23 cellular contexts compared by ENCODE assay signal in the genomic region with DNA sequence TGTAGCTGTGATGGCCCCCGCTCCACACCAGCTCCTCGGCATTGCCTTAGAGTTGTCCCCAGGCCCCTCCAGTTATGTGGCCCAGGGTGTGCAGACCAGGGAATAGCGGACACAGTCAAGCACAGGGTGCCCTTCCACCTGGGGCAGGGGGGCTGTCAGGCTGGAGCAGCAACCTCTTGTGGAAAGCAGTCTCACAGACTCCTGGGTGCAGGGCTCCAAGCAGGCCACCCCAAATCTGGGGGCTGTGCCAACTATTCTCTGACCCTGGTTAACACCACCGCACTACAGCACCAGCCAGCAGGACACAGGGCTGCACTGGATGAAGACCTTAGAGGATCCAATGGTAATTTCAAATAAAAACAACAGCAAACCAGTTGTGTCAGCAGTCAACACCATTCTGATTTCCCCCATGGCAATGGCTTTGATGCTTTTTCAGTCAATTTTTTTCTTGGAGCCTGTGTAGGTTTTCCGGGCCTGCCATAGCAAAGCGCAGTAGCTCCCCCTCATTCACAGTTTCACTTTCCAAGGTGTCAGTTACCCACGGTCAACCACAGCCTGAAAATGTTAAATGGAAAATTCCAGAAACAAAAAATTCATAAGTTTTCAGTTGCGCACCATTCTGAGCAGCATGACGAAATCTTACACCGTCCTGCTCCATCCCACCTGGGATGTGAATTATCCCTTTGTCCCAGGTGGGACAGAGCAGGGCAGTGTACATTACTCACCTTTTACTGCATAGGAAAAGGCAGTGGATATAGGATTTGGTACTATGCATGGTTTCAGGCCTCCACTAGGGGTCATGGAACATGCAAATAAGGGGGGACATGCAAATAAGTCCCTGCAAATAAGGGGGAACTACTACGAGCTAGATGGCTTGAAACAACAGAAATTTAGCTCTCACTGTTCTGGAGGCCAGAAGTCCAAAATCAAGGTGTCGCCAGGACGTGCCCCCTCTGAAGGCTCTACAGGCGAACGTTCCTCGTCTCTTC. TPM values are rescaled to one million over a fixed set of nuclear protein-coding genes. Genes with fewer than 3 reads are reported as not detected.
A peak's percentile ranks its signal among the peaks of the same experiment; 100 is the strongest.
DNase-seq lines count a peak whose midpoint lies in the region; ATAC-seq and TF ChIP-seq lines count a peak whose summit lies in the region.
"Had no signal": no experiment of that assay in that cellular context is flagged by ENCODE, and none has a peak within 500 bp of the region (broad histone marks: within the 10 kb centered on the region; RNA-seq: fewer than 3 reads in every experiment).

No MANE protein-coding gene starts in this region.

- no peaks in the 10 kb centered on the region for H3K4me1 ChIP-seq in osteoblast (ENCODE audit: insufficient read depth, low read length)
- no peaks in the 10 kb centered on the region for H3K4me1 ChIP-seq in mucosa of descending colon (ENCODE audit: low read depth)
- H3K4me1 ChIP-seq: adrenal gland, tibial nerve had no signal

- H2AFZ ChIP-seq in osteoblast (ENCODE audit: low read length) = no peak overlapping the region

- intact Hi-C loops in activated CD4-positive, alpha-beta T cell treated with anti-CD3 and anti-CD28 coated beads, Interleukin-2, amount 10 ng/mL, durations not matched to agents 24 days and 14 days (cut with micrococcal nuclease) = loop anchor here (1.0 kb wide), 1 partner anchor 11 kb away; no protein-coding TSS in a partner anchor
- intact Hi-C loops in activated T-helper 2 cell treated with anti-CD3 and anti-CD28 coated beads, Interferon-gamma antibody, Interleukin-2, Interleukin-4, amounts not matched to agents 10 μg/mL and 5 μg/mL and 100 μg/mL, durations not matched to agents 14 hours and 24 hours and 36 hours (cut with micrococcal nuclease) = no loop called here
- intact Hi-C loops in mucosa of descending colon (cut with DNase I, micrococcal nuclease) = no loop called here

- POLR2A ChIA-PET in activated CD4-positive, alpha-beta T cell treated with anti-CD3 and anti-CD28 coated beads, Interleukin-2, amount 10 ng/mL, durations not matched to agents 7 days and 5 days (lab: Charles Lee) = no interaction called here

- no peaks in the 10 kb centered on the region for H4K20me1 ChIP-seq in osteoblast (ENCODE audit: insufficient read depth, low read length)

- H3K4me3 ChIP-seq in osteoblast (ENCODE audit: insufficient read depth, low read length) (no peak overlapping the region), foreskin fibroblast (ENCODE audit: low read depth in 1 of 2, low read length in 2 of 2) (no peak overlapping the region), mucosa of descending colon (no peak overlapping the region)
- H3K4me3 ChIP-seq: adrenal gland, tibial nerve had no signal

- no peak overlapping the region for H3K4me2 ChIP-seq in osteoblast (ENCODE audit: insufficient read depth, low read length)

- no peak overlapping the region for H3K27ac ChIP-seq in osteoblast (ENCODE audit: low read depth, low read length)
- H3K27ac ChIP-seq: adrenal gland, tibial nerve, VCaP had no signal

- no peak for ATAC-seq in mucosa of descending colon
- ATAC-seq: HepG2 had no signal

- no peak for DNase-seq in activated CD4-positive, alpha-beta T cell treated with anti-CD3 and anti-CD28 coated beads, Interleukin-2, amount 10 ng/mL, durations not matched to agents 24 days and 14 days
- DNase-seq in activated CD4-positive, alpha-beta T cell treated with anti-CD3 and anti-CD28 coated beads, Interleukin-2, amount 10 ng/mL, durations not matched to agents 7 days and 5 days = no peak
- DNase-seq in activated T-helper 2 cell treated with anti-CD3 and anti-CD28 coated beads, Interferon-gamma antibody, Interleukin-2, Interleukin-4, amounts not matched to agents 10 μg/mL and 5 μg/mL and 100 μg/mL, durations not matched to agents 14 hours and 24 hours and 36 hours (ENCODE audit: low spot score) = no peak
- DNase-seq in osteoblast (ENCODE audit: insufficient read length, low spot score, missing footprints) = no peak
- no peak for DNase-seq in foreskin fibroblast
- DNase-seq in UCSD-AML1 (lab: John Stamatoyannopoulos, UW; ENCODE audit: unreplicated experiment) = no peak
- no peak for DNase-seq in mucosa of descending colon
- DNase-seq: activated CD8-positive, alpha-beta memory T cell treated with anti-CD3 and anti-CD28 coated beads, Interleukin-2, amount 50 U/mL, for 4 hours; adrenal gland; CD4-positive, alpha-beta memory T cell; DMS79; effector memory CD4-positive, alpha-beta T cell; hypothalamus; kidney glomerular epithelial cell; NCI-H2081; NCI-H510A treated with DMSO at 0.1 percent for 48 hours; SHP77 treated with DMSO at 0.1 percent for 48 hours; stimulated activated CD4-positive, alpha-beta T cell treated with anti-CD3 and anti-CD28 coated beads, Interleukin-12 subunit alpha, Interleukin-12 subunit beta, amount 100 ng/mL, for 4 hours had no signal

- peak; percentile 30 for TF ChIP-seq CTCF in GM12873 (IDR thresholded peaks at IDR 0.05; ENCODE audit: insufficient read depth, low read depth, low read length, missing control alignments)
- TF ChIP-seq CTCF in osteoblast (IDR thresholded peaks at IDR 0.05; ENCODE audit: extremely low read depth, low read depth, low read length) = peak; percentile 13
- TF ChIP-seq CTCF in foreskin fibroblast (IDR thresholded peaks at IDR 0.05; ENCODE audit: low read depth, low read length) = no peak
- no peak for TF ChIP-seq CTCF in mucosa of descending colon (IDR thresholded peaks at IDR 0.05)

- no peaks in the 10 kb centered on the region for H3K79me2 ChIP-seq in osteoblast (ENCODE audit: insufficient read depth, low read length)

- CTCF ChIA-PET in activated CD4-positive, alpha-beta T cell treated with anti-CD3 and anti-CD28 coated beads, Interleukin-2, amount 10 ng/mL, durations not matched to agents 7 days and 5 days (lab: Charles Lee) = interaction anchor here (1.1 kb wide), 1 partner anchor 9 kb away, joined by 3 read pairs; no protein-coding TSS in a partner anchor

- H3K36me3 ChIP-seq in osteoblast (ENCODE audit: insufficient read depth, low read length) (no peaks in the 10 kb centered on the region), mucosa of descending colon (ENCODE audit: low read depth) (no peaks in the 10 kb centered on the region)
- H3K36me3 ChIP-seq: adrenal gland, tibial nerve had no signal

- H3K9me3 ChIP-seq in osteoblast (ENCODE audit: low read depth, low read length) (no peaks in the 10 kb centered on the region), mucosa of descending colon (no peaks in the 10 kb centered on the region)
- H3K9me3 ChIP-seq: adrenal gland, tibial nerve had no signal

- H3K27me3 Mint-ChIP-seq in activated CD4-positive, alpha-beta T cell treated with anti-CD3 and anti-CD28 coated beads, Interleukin-2, amount 10 ng/mL, durations not matched to agents 24 days and 14 days = no peaks in the 10 kb centered on the region
- H3K27me3 Mint-ChIP-seq in activated CD4-positive, alpha-beta T cell treated with anti-CD3 and anti-CD28 coated beads, Interleukin-2, amount 10 ng/mL, durations not matched to agents 7 days and 5 days = peaks cover 4% of the 10 kb centered on the region
- no peaks in the 10 kb centered on the region for H3K27me3 Mint-ChIP-seq in activated T-helper 2 cell treated with anti-CD3 and anti-CD28 coated beads, Interferon-gamma antibody, Interleukin-2, Interleukin-4, amounts not matched to agents 10 μg/mL and 5 μg/mL and 100 μg/mL, durations not matched to agents 14 hours and 24 hours and 36 hours (ENCODE audit: low read depth)

- H3K27me3 ChIP-seq in osteoblast (ENCODE audit: insufficient read depth, low read length) = peaks cover 10% of the 10 kb centered on the region
- H3K27me3 ChIP-seq: adrenal gland, tibial nerve had no signal

- H3K4me1 Mint-ChIP-seq in activated CD4-positive, alpha-beta T cell treated with anti-CD3 and anti-CD28 coated beads, Interleukin-2, amount 10 ng/mL, durations not matched to agents 24 days and 14 days = peaks cover 23% of the 10 kb centered on the region
- H3K4me1 Mint-ChIP-seq in activated CD4-positive, alpha-beta T cell treated with anti-CD3 and anti-CD28 coated beads, Interleukin-2, amount 10 ng/mL, durations not matched to agents 7 days and 5 days = no peaks in the 10 kb centered on the region
- peaks cover 24% of the 10 kb centered on the region for H3K4me1 Mint-ChIP-seq in activated T-helper 2 cell treated with anti-CD3 and anti-CD28 coated beads, Interferon-gamma antibody, Interleukin-2, Interleukin-4, amounts not matched to agents 10 μg/mL and 5 μg/mL and 100 μg/mL, durations not matched to agents 14 hours and 24 hours and 36 hours (ENCODE audit: low read depth)
- H3K4me1 Mint-ChIP-seq: CD4-positive, alpha-beta memory T cell had no signal

- no peaks in the 10 kb centered on the region for H3K9me3 Mint-ChIP-seq in activated CD4-positive, alpha-beta T cell treated with anti-CD3 and anti-CD28 coated beads, Interleukin-2, amount 10 ng/mL, durations not matched to agents 24 days and 14 days
- no peaks in the 10 kb centered on the region for H3K9me3 Mint-ChIP-seq in activated CD4-positive, alpha-beta T cell treated with anti-CD3 and anti-CD28 coated beads, Interleukin-2, amount 10 ng/mL, durations not matched to agents 7 days and 5 days
- H3K9me3 Mint-ChIP-seq in activated T-helper 2 cell treated with anti-CD3 and anti-CD28 coated beads, Interferon-gamma antibody, Interleukin-2, Interleukin-4, amounts not matched to agents 10 μg/mL and 5 μg/mL and 100 μg/mL, durations not matched to agents 14 hours and 24 hours and 36 hours = no peaks in the 10 kb centered on the region
- H3K9me3 Mint-ChIP-seq: CD4-positive, alpha-beta memory T cell; neural crest cell had no signal

- H3K27ac Mint-ChIP-seq in activated CD4-positive, alpha-beta T cell treated with anti-CD3 and anti-CD28 coated beads, Interleukin-2, amount 10 ng/mL, durations not matched to agents 24 days and 14 days = peak overlapping the region; percentile 32
- H3K27ac Mint-ChIP-seq in activated CD4-positive, alpha-beta T cell treated with anti-CD3 and anti-CD28 coated beads, Interleukin-2, amount 10 ng/mL, durations not matched to agents 7 days and 5 days = no peak overlapping the region
- peak overlapping the region; percentile 30 for H3K27ac Mint-ChIP-seq in activated T-helper 2 cell treated with anti-CD3 and anti-CD28 coated beads, Interferon-gamma antibody, Interleukin-2, Interleukin-4, amounts not matched to agents 10 μg/mL and 5 μg/mL and 100 μg/mL, durations not matched to agents 14 hours and 24 hours and 36 hours

- no peaks in the 10 kb centered on the region for H3K36me3 Mint-ChIP-seq in activated CD4-positive, alpha-beta T cell treated with anti-CD3 and anti-CD28 coated beads, Interleukin-2, amount 10 ng/mL, durations not matched to agents 24 days and 14 days (ENCODE audit: low read depth)
- H3K36me3 Mint-ChIP-seq in activated CD4-positive, alpha-beta T cell treated with anti-CD3 and anti-CD28 coated beads, Interleukin-2, amount 10 ng/mL, durations not matched to agents 7 days and 5 days (ENCODE audit: low read depth) = no peaks in the 10 kb centered on the region
- H3K36me3 Mint-ChIP-seq in activated T-helper 2 cell treated with anti-CD3 and anti-CD28 coated beads, Interferon-gamma antibody, Interleukin-2, Interleukin-4, amounts not matched to agents 10 μg/mL and 5 μg/mL and 100 μg/mL, durations not matched to agents 14 hours and 24 hours and 36 hours (ENCODE audit: low read depth) = no peaks in the 10 kb centered on the region
- H3K36me3 Mint-ChIP-seq: CD4-positive, alpha-beta memory T cell had no signal

- no peak overlapping the region for H3K4me3 Mint-ChIP-seq in activated CD4-positive, alpha-beta T cell treated with anti-CD3 and anti-CD28 coated beads, Interleukin-2, amount 10 ng/mL, durations not matched to agents 24 days and 14 days
- H3K4me3 Mint-ChIP-seq in activated CD4-positive, alpha-beta T cell treated with anti-CD3 and anti-CD28 coated beads, Interleukin-2, amount 10 ng/mL, durations not matched to agents 7 days and 5 days = no peak overlapping the region
- H3K4me3 Mint-ChIP-seq in activated T-helper 2 cell treated with anti-CD3 and anti-CD28 coated beads, Interferon-gamma antibody, Interleukin-2, Interleukin-4, amounts not matched to agents 10 μg/mL and 5 μg/mL and 100 μg/mL, durations not matched to agents 14 hours and 24 hours and 36 hours (ENCODE audit: low read depth) = no peak overlapping the region
- H3K4me3 Mint-ChIP-seq: CD4-positive, alpha-beta memory T cell; neural crest cell had no signal

RNA-seq across cellular contexts. Expression of gene C5orf15, which starts 49.0 kb away (rescaled TPM):
- total RNA-seq in activated CD4-positive, alpha-beta T cell treated with anti-CD3 and anti-CD28 coated beads, Interleukin-2, amount 10 ng/mL, durations not matched to agents 24 days and 14 days = 41.4 and 45.0 TPM in 2 replicates
- 10 to 100 TPM; 21.9 to 32.7 TPM for total RNA-seq in activated CD4-positive, alpha-beta T cell treated with anti-CD3 and anti-CD28 coated beads, Interleukin-2, amount 10 ng/mL, durations not matched to agents 7 days and 5 days
- 63.7 and 66.7 TPM in 2 replicates for total RNA-seq in activated T-helper 2 cell treated with anti-CD3 and anti-CD28 coated beads, Interferon-gamma antibody, Interleukin-2, Interleukin-4, amounts not matched to agents 10 μg/mL and 5 μg/mL and 100 μg/mL, durations not matched to agents 14 hours and 24 hours and 36 hours
- 68.4 and 77.2 TPM in 2 replicates for total RNA-seq in osteoblast
- total RNA-seq in mucosa of descending colon = 10 to 100 TPM; 24.5 to 38.3 (median 26.8) TPM

Comparison
In these comparisons a context has a peak if more than half of its experiments do, and no peak if none do; other contexts are left out.
1. CTCF ChIP-seq: peak in GM12873 (single experiment) and osteoblast (single experiment); none in foreskin fibroblast (single experiment) and mucosa of descending colon (single experiment).